ENCODE assay signal across 9 cellular contexts in the genomic region with DNA sequence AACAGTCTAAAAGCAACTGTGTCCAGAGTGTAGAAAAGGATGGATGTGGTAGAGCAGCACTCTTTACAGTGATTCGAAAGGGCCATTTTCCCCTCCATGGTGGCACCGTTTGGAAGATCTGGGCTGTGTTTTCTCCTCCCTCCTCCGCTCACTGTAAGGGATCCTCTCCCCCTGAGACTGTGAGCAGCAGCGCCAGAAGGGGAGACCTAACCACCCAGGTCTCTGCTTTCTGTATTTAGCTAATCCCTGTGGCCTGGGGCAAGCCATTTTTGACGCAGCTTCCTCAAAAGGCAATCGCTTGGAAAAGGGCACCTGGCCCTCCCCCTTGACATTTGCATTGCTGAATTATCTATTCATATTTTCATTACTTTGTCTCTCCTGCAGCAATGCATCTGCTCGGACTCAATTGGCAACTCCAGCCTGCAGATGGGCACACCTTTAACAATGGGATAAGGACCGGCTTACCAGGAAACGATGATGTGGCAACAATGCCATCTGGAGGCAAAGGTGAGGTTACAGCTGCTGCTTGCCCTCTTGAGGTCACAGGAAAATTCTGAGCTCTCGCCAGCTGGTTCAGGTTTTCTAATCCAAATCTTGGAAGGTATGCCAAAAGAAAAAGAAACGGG.
DNase-seq lines count a peak whose midpoint lies in the region; ATAC-seq, FAIRE-seq and TF ChIP-seq lines count a peak whose summit lies in the region.
"Had no signal": no experiment of that assay in that cellular context is flagged by ENCODE, and none has a peak within 500 bp of the region (broad histone marks: within the 10 kb centered on the region; RNA-seq: fewer than 3 reads in every experiment).

No MANE protein-coding gene starts in this region.

- WGBS in trophoblast cell (ENCODE audit: extremely low coverage, insufficient coverage, insufficient read length) = no CpG with 5 or more reads among the region's 11 CpGs

- H3K14ac ChIP-seq in trophoblast cell (ENCODE audit: low read length) = no peak overlapping the region

- H3K36me3 ChIP-seq in BJ (ENCODE audit: control insufficient read depth, insufficient read depth, low read length) (no peaks in the 10 kb centered on the region), HUES48 (ENCODE audit: control insufficient read depth, insufficient read depth, low read length) (no peaks in the 10 kb centered on the region), Peyer's patch (no peaks in the 10 kb centered on the region), trophoblast cell (ENCODE audit: control insufficient read depth in 1 of 2, insufficient read depth in 2 of 2, low read length in 2 of 2) (no peaks in the 10 kb centered on the region)

- H3K4me3 Mint-ChIP-seq in activated CD8-positive, alpha-beta memory T cell treated with anti-CD3 and anti-CD28 coated beads, Interleukin-2, amount 10 ng/mL, durations not matched to agents 7 days and 5 days = no peak overlapping the region
- H3K4me3 Mint-ChIP-seq: memory B cell had no signal

- H2BK5ac ChIP-seq in trophoblast cell (ENCODE audit: low read depth, low read length, poor library complexity) = no peak overlapping the region

- H3K4me3 ChIP-seq in BJ (ENCODE audit: low read depth, low read length) = no peak overlapping the region
- no peak overlapping the region for H3K4me3 ChIP-seq in HUES48 (ENCODE audit: low read depth, low read length)
- H3K4me3 ChIP-seq in Peyer's patch = no peak overlapping the region
- H3K4me3 ChIP-seq in fibroblast of the aortic adventitia (ENCODE audit: low read depth, low read length) = no peak overlapping the region
- no peak overlapping the region for H3K4me3 ChIP-seq in trophoblast cell (ENCODE audit: low read depth, low read length)

- H3K4me2 ChIP-seq in trophoblast cell (ENCODE audit: low read length) = no peak overlapping the region

- H3K4ac ChIP-seq in trophoblast cell (ENCODE audit: low read depth, low read length) = no peak overlapping the region

- no peaks in the 10 kb centered on the region for H3K79me2 ChIP-seq in trophoblast cell (ENCODE audit: control insufficient read depth, insufficient read depth, low read length, poor library complexity)

- no peak for TF ChIP-seq POLR2A in Peyer's patch (IDR thresholded peaks at IDR 0.05)

- no peaks in the 10 kb centered on the region for H3K9me3 Mint-ChIP-seq in activated CD8-positive, alpha-beta memory T cell treated with anti-CD3 and anti-CD28 coated beads, Interleukin-2, amount 10 ng/mL, durations not matched to agents 7 days and 5 days (ENCODE audit: low read depth)
- H3K9me3 Mint-ChIP-seq: memory B cell had no signal

- FAIRE-seq in GM18507 (lab: Jason Lieb, UNC) = peak; percentile 55

- peak overlapping the region; percentile 15 for H4K91ac ChIP-seq in trophoblast cell (ENCODE audit: low read depth, low read length)

- no peak overlapping the region for H2AFZ ChIP-seq in trophoblast cell (ENCODE audit: insufficient read depth, low read length, poor library complexity)

- no peaks in the 10 kb centered on the region for H3K27me3 Mint-ChIP-seq in activated CD8-positive, alpha-beta memory T cell treated with anti-CD3 and anti-CD28 coated beads, Interleukin-2, amount 10 ng/mL, durations not matched to agents 7 days and 5 days
- H3K27me3 Mint-ChIP-seq: memory B cell had no signal

- no peak for DNase-seq in BJ (ENCODE audit: low read depth)
- no peak for DNase-seq in GM18507 (ENCODE audit: extremely low spot score, insufficient read length, low read depth)
- DNase-seq in Peyer's patch = peak in 1 of 3 donors; percentile 55
- DNase-seq in fibroblast of the aortic adventitia (ENCODE audit: low read depth) = peak; percentile 29
- DNase-seq in trophoblast cell = peak; percentile 55 to 69
- DNase-seq in activated CD8-positive, alpha-beta memory T cell treated with anti-CD3 and anti-CD28 coated beads, Interleukin-2, amount 10 ng/mL, durations not matched to agents 7 days and 5 days = no peak

- POLR2A ChIA-PET in BJ (lab: Charles Lee) = no interaction called here

- no peaks in the 10 kb centered on the region for H3K79me1 ChIP-seq in trophoblast cell (ENCODE audit: low read length)

- H4K12ac ChIP-seq in trophoblast cell (ENCODE audit: low read depth, low read length) = no peak overlapping the region

- H3K9me3 ChIP-seq in HUES48 (ENCODE audit: control insufficient read depth, insufficient read depth, low read length) (no peaks in the 10 kb centered on the region), Peyer's patch (no peaks in the 10 kb centered on the region), trophoblast cell (ENCODE audit: insufficient read depth, low read depth, low read length) (no peaks in the 10 kb centered on the region)

- H2BK12ac ChIP-seq in trophoblast cell (ENCODE audit: low read length) = no peak overlapping the region

- CTCF ChIA-PET in BJ (lab: Yijun Ruan, JAX) = interaction anchor here (0.7 to 1.7 kb wide), 9 partner anchors 9 to 473 kb away, joined by 3 to 6 read pairs (median 3); no protein-coding TSS in a partner anchor
- CTCF ChIA-PET in activated CD8-positive, alpha-beta memory T cell treated with anti-CD3 and anti-CD28 coated beads, Interleukin-2, amount 10 ng/mL, durations not matched to agents 7 days and 5 days (lab: Charles Lee) = no interaction called here

- no peak overlapping the region for H4K8ac ChIP-seq in trophoblast cell (ENCODE audit: low read depth, low read length)

- no peak overlapping the region for H3K18ac ChIP-seq in trophoblast cell (ENCODE audit: low read length)

- no peaks in the 10 kb centered on the region for H3K4me1 Mint-ChIP-seq in activated CD8-positive, alpha-beta memory T cell treated with anti-CD3 and anti-CD28 coated beads, Interleukin-2, amount 10 ng/mL, durations not matched to agents 7 days and 5 days
- H3K4me1 Mint-ChIP-seq: memory B cell had no signal

- H3K4me1 ChIP-seq in HUES48 (ENCODE audit: control insufficient read depth, insufficient read depth, low read length) (peaks cover 21% of the 10 kb centered on the region), Peyer's patch (no peaks in the 10 kb centered on the region), trophoblast cell (ENCODE audit: control insufficient read depth in 1 of 2, insufficient read depth in 2 of 2, low read length in 2 of 2) (peaks cover 6 to 13% of the 10 kb centered on the region in 2 experiments)

- H3K27me3 ChIP-seq in BJ (ENCODE audit: control insufficient read depth, insufficient read depth, low read length) (no peaks in the 10 kb centered on the region), HUES48 (ENCODE audit: control insufficient read depth, insufficient read depth, low read length) (no peaks in the 10 kb centered on the region; the same call in 1 of the 2 replicates), Peyer's patch (no peaks in the 10 kb centered on the region), trophoblast cell (ENCODE audit: insufficient read depth, low read length) (no peaks in the 10 kb centered on the region)

- ATAC-seq in HG03139 (IDR thresholded peaks at IDR 0.05; ENCODE audit: unreplicated experiment) = no peak
- ATAC-seq in activated CD8-positive, alpha-beta memory T cell treated with anti-CD3 and anti-CD28 coated beads, Interleukin-2, amount 10 ng/mL, durations not matched to agents 7 days and 5 days = no peak

- TF ChIP-seq CTCF in BJ (IDR thresholded peaks at IDR 0.05; ENCODE audit: insufficient read depth, low read depth, low read length) (peak; percentile 20; the same call in 1 of the 2 replicates), Peyer's patch (IDR thresholded peaks at IDR 0.05) (peak in 4 of 6 experiments; percentile 12 to 56 (median 52)), fibroblast of the aortic adventitia (IDR thresholded peaks at IDR 0.05; ENCODE audit: insufficient read depth, low read length) (peak; percentile 8)

- H3K36me3 Mint-ChIP-seq in activated CD8-positive, alpha-beta memory T cell treated with anti-CD3 and anti-CD28 coated beads, Interleukin-2, amount 10 ng/mL, durations not matched to agents 7 days and 5 days = no peaks in the 10 kb centered on the region
- H3K36me3 Mint-ChIP-seq: memory B cell had no signal

- no peak overlapping the region for H2BK120ac ChIP-seq in trophoblast cell (ENCODE audit: insufficient read depth, low read length, poor library complexity)

- peak overlapping the region; percentile 84 for H3K27ac ChIP-seq in HUES48 (ENCODE audit: low read depth, low read length)
- no peak overlapping the region for H3K27ac ChIP-seq in Peyer's patch
- H3K27ac ChIP-seq in trophoblast cell (ENCODE audit: low read depth, low read length) = no peak overlapping the region

- H3K9ac ChIP-seq in HUES48 (ENCODE audit: low read depth, low read length) (no peak overlapping the region), trophoblast cell (ENCODE audit: low read length) (no peak overlapping the region)

- no peak overlapping the region for H3K23ac ChIP-seq in trophoblast cell (ENCODE audit: low read length)

- no peak overlapping the region for H2AK5ac ChIP-seq in trophoblast cell (ENCODE audit: low read length)

- no peak overlapping the region for H3K27ac Mint-ChIP-seq in activated CD8-positive, alpha-beta memory T cell treated with anti-CD3 and anti-CD28 coated beads, Interleukin-2, amount 10 ng/mL, durations not matched to agents 7 days and 5 days
- H3K27ac Mint-ChIP-seq: memory B cell had no signal

Comparison
In these comparisons a context has a peak if more than half of its experiments do, and no peak if none do; other contexts are left out.
1. DNase-seq: peak in fibroblast of the aortic adventitia (single experiment) and trophoblast cell (2 of 2); none in BJ (single experiment), GM18507 (single experiment) and activated CD8-positive, alpha-beta memory T cell treated with anti-CD3 and anti-CD28 coated beads, Interleukin-2, amount 10 ng/mL, durations not matched to agents 7 days and 5 days (single experiment).
2. Peak in every context shown above with its lines, with median percentiles within 50 percentile points of each other: CTCF ChIP-seq.